8 cellular contexts compared by ENCODE assay signal in genomic region chr1:147172168-147173016, GRCh38. TPM values are rescaled to one million over a fixed set of nuclear protein-coding genes. Genes with fewer than 3 reads are reported as not detected.
DNase-seq lines count a peak whose midpoint lies in the region; ATAC-seq and TF ChIP-seq lines count a peak whose summit lies in the region.

Gene PRKAB2, minus strand, starts transcription at chr1:147172470. Its CDS starts 326 bp downstream, at chr1:147172144.

- DNase-seq in DMS153 (lab: John Stamatoyannopoulos, UW) (peak; percentile 97), HuH-7 (ENCODE audit: low spot score) (peak; percentile 80), activated T-cell treated with anti-CD3 and anti-CD28 coated beads for 4 hours (peak; percentile 80), epithelial cell of prostate (ENCODE audit: low read depth, low spot score) (peak; percentile 81), mucosa of descending colon (peak; percentile 97 to 99 (median 97))
- peak; percentile 71 to 82 for DNase-seq in stimulated activated CD8-positive, alpha-beta memory T cell treated with anti-CD3 and anti-CD28 coated beads, Interleukin-4, amount 100 ng/mL, for 1 hour (ENCODE audit: low read depth in 2 of 2, low spot score in 1 of 2)

- H3K27me3 ChIP-seq in OCI-LY3 (ENCODE audit: low read depth, low read length) = no peaks in the 10 kb centered on the region

- no peaks in the 10 kb centered on the region for H3K9me3 ChIP-seq in OCI-LY3 (ENCODE audit: insufficient read depth, low read length)
- no peaks in the 10 kb centered on the region for H3K9me3 ChIP-seq in mucosa of descending colon

- peak within 1 kb of the TSS; percentile 86 for H3K4me2 ChIP-seq in OCI-LY3 (ENCODE audit: low read length)

- peak; percentile 84 for TF ChIP-seq CTCF in OCI-LY3 (IDR thresholded peaks at IDR 0.05; ENCODE audit: low read depth, low read length)
- TF ChIP-seq CTCF in mucosa of descending colon (IDR thresholded peaks at IDR 0.05) = peak; percentile 94

- peaks cover 21% of the 10 kb centered on the region for H3K79me2 ChIP-seq in OCI-LY3 (ENCODE audit: low read length)

- H3K27ac ChIP-seq in OCI-LY3 (ENCODE audit: low read length) (peak within 1 kb of the TSS; percentile 80), epithelial cell of prostate (peak within 1 kb of the TSS; percentile 93)

- intact Hi-C loops in mucosa of descending colon (cut with DNase I, micrococcal nuclease) = loop anchor here (2.0 to 5.0 kb wide), 2 partner anchors 70 kb away; partner anchors contain the start of gene CHD1L (in 2 of the 2)

- peak; percentile 90 for ATAC-seq in GM21526 (IDR thresholded peaks at IDR 0.05; ENCODE audit: low FRiP score, unreplicated experiment)
- ATAC-seq in mucosa of descending colon = peak; percentile 95

- H3K4me1 ChIP-seq in OCI-LY3 (ENCODE audit: low read length) (peaks cover 12% of the 10 kb centered on the region), mucosa of descending colon (ENCODE audit: low read depth) (peaks cover 41% of the 10 kb centered on the region)

- H3K9ac ChIP-seq in OCI-LY3 (ENCODE audit: low read length) = peak within 1 kb of the TSS; percentile 88

- no peaks in the 10 kb centered on the region for H4K20me1 ChIP-seq in OCI-LY3 (ENCODE audit: insufficient read depth, low read length)

- peak within 1 kb of the TSS; percentile 91 for H3K4me3 ChIP-seq in OCI-LY3 (ENCODE audit: low read length)
- H3K4me3 ChIP-seq in mucosa of descending colon = peak within 1 kb of the TSS; percentile 80

- H3K36me3 ChIP-seq in OCI-LY3 (replicated peaks; ENCODE audit: low read depth, low read length) (no peaks in the 10 kb centered on the region), mucosa of descending colon (ENCODE audit: low read depth) (no peaks in the 10 kb centered on the region)

- peak within 1 kb of the TSS; percentile 99 for H2AFZ ChIP-seq in OCI-LY3 (ENCODE audit: low read depth, low read length)

RNA-seq across cellular contexts. Expression of gene PRKAB2, which starts in this region (rescaled TPM):
- 10 to 100 TPM; 16.6 to 27.2 (median 20.2) TPM for total RNA-seq in mucosa of descending colon

Comparison
In these comparisons a context has a peak if more than half of its experiments do, and no peak if none do; other contexts are left out.
1. Peak in every context shown above with its lines: DNase-seq, ATAC-seq, H3K4me3 ChIP-seq and H3K27ac ChIP-seq.